In the genomic region with DNA sequence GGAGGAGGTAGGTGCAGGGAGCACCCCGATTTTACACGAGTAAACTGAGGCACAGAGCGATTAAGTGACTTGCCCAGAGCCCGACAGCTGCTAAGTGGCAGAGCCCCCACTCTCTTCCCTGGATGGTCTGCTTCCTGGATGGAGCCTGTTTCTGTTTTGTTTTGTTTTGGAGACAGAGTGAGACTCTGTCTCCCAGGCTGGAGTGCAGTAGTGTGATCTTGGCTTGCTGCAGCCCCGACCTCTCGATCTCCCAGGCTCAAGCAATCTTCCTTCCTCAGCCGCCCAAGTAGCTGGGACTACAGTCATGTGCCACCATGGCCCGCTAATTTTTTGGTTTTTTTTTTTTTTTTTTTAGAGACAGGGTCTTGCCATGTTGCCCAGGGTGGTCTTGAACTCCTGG, we compare ENCODE assay signal across 1 cellular context.
TF ChIP-seq lines count a peak whose summit lies in the region.

No MANE protein-coding gene starts in this region.

TF ChIP-seq in GM12878, 131 proteins besides CTCF, POLR2A, EP300 and RAD21:
- TF ChIP-seq CBFB (IDR thresholded peaks at IDR 0.05; ENCODE audit: low read depth) (no peak), E4F1 (IDR thresholded peaks at IDR 0.05; ENCODE audit: borderline replicate concordance, partially characterized antibody) (no peak), HDAC2 (IDR thresholded peaks at IDR 0.05) (no peak), BCL11A (IDR thresholded peaks at IDR 0.05; ENCODE audit: low read depth, low read length) (no peak), PML (IDR thresholded peaks at IDR 0.05; ENCODE audit: low read length) (no peak)
TF ChIP-seq in GM12878: peak in this region for 0.
